In the genomic region with DNA sequence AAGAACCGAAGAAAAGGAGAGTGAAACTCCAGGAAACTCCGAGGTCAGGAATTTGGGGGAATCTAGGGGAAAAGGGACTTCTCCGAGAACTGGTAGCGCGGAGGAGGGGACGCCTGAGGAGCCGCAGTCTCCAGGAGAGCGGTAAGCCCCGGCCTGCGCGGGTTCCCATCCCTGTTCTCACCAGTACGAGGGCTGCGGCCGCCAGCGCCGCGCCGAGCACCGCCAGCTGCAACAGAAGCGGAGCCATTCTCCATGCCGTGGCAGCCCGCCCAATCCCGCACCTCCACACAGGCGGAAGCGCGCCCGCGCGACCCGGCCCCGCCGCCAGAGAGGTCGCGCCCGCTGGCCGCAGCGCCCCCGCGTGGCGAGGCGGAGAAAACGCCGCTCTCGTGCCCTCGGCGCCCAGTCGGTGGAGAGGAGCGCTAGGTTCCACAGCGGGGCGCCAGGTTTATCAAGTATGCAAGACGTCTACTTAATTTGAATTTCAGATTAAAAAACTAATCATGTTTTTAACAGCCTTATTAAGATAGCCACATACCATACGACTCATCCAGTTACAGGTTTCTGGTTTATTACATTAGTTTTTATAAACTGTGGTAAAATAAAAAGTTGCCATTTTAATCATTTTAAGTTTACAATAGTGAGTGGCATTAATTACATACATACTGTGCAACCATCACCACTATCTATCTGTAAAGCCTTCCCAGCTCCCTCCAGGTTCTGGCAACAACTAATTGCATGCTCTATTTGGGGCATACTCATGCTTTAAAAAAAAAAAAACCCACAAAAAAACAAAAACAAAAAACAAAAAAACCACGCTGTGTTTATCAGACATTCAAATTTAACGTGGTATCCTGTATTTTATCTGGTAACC, we compare ENCODE assay signal across 8 cellular contexts. TPM values are rescaled to one million over a fixed set of nuclear protein-coding genes. Genes with fewer than 3 reads are reported as not detected.
DNase-seq lines count a peak whose midpoint lies in the region; ATAC-seq and TF ChIP-seq lines count a peak whose summit lies in the region.

A gene with protein sequence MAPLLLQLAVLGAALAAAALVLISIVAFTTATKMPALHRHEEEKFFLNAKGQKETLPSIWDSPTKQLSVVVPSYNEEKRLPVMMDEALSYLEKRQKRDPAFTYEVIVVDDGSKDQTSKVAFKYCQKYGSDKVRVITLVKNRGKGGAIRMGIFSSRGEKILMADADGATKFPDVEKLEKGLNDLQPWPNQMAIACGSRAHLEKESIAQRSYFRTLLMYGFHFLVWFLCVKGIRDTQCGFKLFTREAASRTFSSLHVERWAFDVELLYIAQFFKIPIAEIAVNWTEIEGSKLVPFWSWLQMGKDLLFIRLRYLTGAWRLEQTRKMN (minus strand): TSS at position 287 of the 874 bp plus-strand sequence. CDS start 40 bp downstream, at position 247.

- no TSS peak for BruUV-seq in Panc1 (replicated peaks; lab: Mats Ljungman, UMichigan)

- intact Hi-C loops in Panc1 (cut with micrococcal nuclease; ENCODE audit: unreplicated experiment): no loop called here

- ATAC-seq in GM21717 (IDR thresholded peaks at IDR 0.05; ENCODE audit: unreplicated experiment) (peak; percentile 57), Panc1 (peak; percentile 89)
- peak; percentile 77 to 83 for ATAC-seq in activated T-cell treated with anti-CD3 and anti-CD28 coated beads, Interleukin-2, amount 50 U/mL, for 4 hours

- DNase-seq in DMS79 (lab: John Stamatoyannopoulos, UW) (peak; percentile 39), KG1 (lab: John Stamatoyannopoulos, UW) (peak; percentile 83), Panc1 (ENCODE audit: low read depth, low spot score) (peak; percentile 41)
- DNase-seq in activated T-cell treated with anti-CD3 and anti-CD28 coated beads, Interleukin-2, amount 50 U/mL, for 4 hours: peak; percentile 86
- peak; percentile 83 to 90 for DNase-seq in stimulated activated CD8-positive, alpha-beta memory T cell treated with anti-CD3 and anti-CD28 coated beads, Interleukin-7, amount 100 ng/mL, for 4 hours (ENCODE audit: low read depth in 2 of 2)

- H3K4me3 ChIP-seq in Panc1 (ENCODE audit: low read depth in 2 of 2, low read length in 2 of 2) (peak within 1 kb of the TSS; percentile 87 to 98), esophagus (ENCODE audit: low read depth in 1 of 2, low read length in 2 of 2) (peak within 1 kb of the TSS; percentile 84 to 93), muscle layer of duodenum (ENCODE audit: low read depth in 1 of 2, low read length in 2 of 2) (peak within 1 kb of the TSS; percentile 91 to 97)

- H3K9me3 ChIP-seq in Panc1 (ENCODE audit: control insufficient read depth, insufficient read depth, low read depth, low read length) (no peaks in the 10 kb centered on the region), esophagus (ENCODE audit: control insufficient read depth in 2 of 2, insufficient read depth in 1 of 2, low read depth in 1 of 2, low read length in 1 of 2) (no peaks in the 10 kb centered on the region), muscle layer of duodenum (ENCODE audit: control insufficient read depth in 1 of 2, low read length in 2 of 2) (no peaks in the 10 kb centered on the region)

- H3K36me3 Mint-ChIP-seq in activated T-cell treated with anti-CD3 and anti-CD28 coated beads, Interleukin-2, amount 50 U/mL, for 4 hours (ENCODE audit: insufficient read depth): peaks cover 24% of the 10 kb centered on the region

- no peaks in the 10 kb centered on the region for H3K27me3 Mint-ChIP-seq in activated T-cell treated with anti-CD3 and anti-CD28 coated beads, Interleukin-2, amount 50 U/mL, for 4 hours (ENCODE audit: low read depth)

- peak; percentile 96 for TF ChIP-seq CTCF in Panc1 (IDR thresholded peaks at IDR 0.05)

- H3K4me3 Mint-ChIP-seq in activated T-cell treated with anti-CD3 and anti-CD28 coated beads, Interleukin-2, amount 50 U/mL, for 4 hours: peak within 1 kb of the TSS; percentile 100

- CTCF ChIA-PET in Panc1 (lab: Charles Lee): interaction anchor here (0.6 to 0.7 kb wide), 3 partner anchors 10 to 1279 kb away, joined by 3 to 6 read pairs (median 5); no protein-coding TSS in a partner anchor

- H3K27ac ChIP-seq in Panc1 (ENCODE audit: low read length): peak within 1 kb of the TSS; percentile 87
- H3K27ac ChIP-seq in esophagus (ENCODE audit: low read depth in 2 of 2, low read length in 1 of 2): peak within 1 kb of the TSS; percentile 100
- H3K27ac ChIP-seq in muscle layer of duodenum (ENCODE audit: low read length): peak within 1 kb of the TSS; percentile 97

- peaks cover 40% of the 10 kb centered on the region for H3K4me1 Mint-ChIP-seq in activated T-cell treated with anti-CD3 and anti-CD28 coated beads, Interleukin-2, amount 50 U/mL, for 4 hours (ENCODE audit: low read depth)

- H3K27me3 ChIP-seq in Panc1 (ENCODE audit: control insufficient read depth, insufficient read depth, low read length): no peaks in the 10 kb centered on the region
- no peaks in the 10 kb centered on the region for H3K27me3 ChIP-seq in esophagus (ENCODE audit: control insufficient read depth in 1 of 2, insufficient read depth in 2 of 2, low read length in 2 of 2)
- no peaks in the 10 kb centered on the region for H3K27me3 ChIP-seq in muscle layer of duodenum (ENCODE audit: low read depth, low read length)

- H3K4me1 ChIP-seq in Panc1 (ENCODE audit: control insufficient read depth, insufficient read depth, low read length) (peaks cover 8% of the 10 kb centered on the region), esophagus (ENCODE audit: control insufficient read depth in 2 of 2, insufficient read depth in 2 of 2, low read length in 1 of 2) (peaks cover 2% of the 10 kb centered on the region in 2 donors), muscle layer of duodenum (ENCODE audit: control insufficient read depth in 1 of 2, insufficient read depth in 2 of 2, low read length in 2 of 2) (peaks cover 4 to 27% of the 10 kb centered on the region in 2 donors)

- H3K36me3 ChIP-seq in Panc1 (ENCODE audit: control insufficient read depth, insufficient read depth, low read length) (peaks cover 15% of the 10 kb centered on the region), esophagus (ENCODE audit: control insufficient read depth in 2 of 2, insufficient read depth in 2 of 2, low read length in 1 of 2) (peaks cover 0 to 4% of the 10 kb centered on the region in 2 donors), muscle layer of duodenum (ENCODE audit: control insufficient read depth in 1 of 2, insufficient read depth in 2 of 2, low read length in 2 of 2) (peaks cover 13 to 27% of the 10 kb centered on the region in 2 donors)

- 0% methylated on average over 35 to 54 of the region's 54 CpGs for WGBS in esophagus, 2 donors

- POLR2A ChIA-PET in Panc1 (lab: Charles Lee): interaction anchor here (0.6 kb wide), 2 partner anchors 171 to 1822 kb away, joined by 4 read pairs; no protein-coding TSS in a partner anchor

- no peaks in the 10 kb centered on the region for H3K9me3 Mint-ChIP-seq in activated T-cell treated with anti-CD3 and anti-CD28 coated beads, Interleukin-2, amount 50 U/mL, for 4 hours

- in situ Hi-C loops in Panc1 (cut with HindIII; ENCODE audit: low pct_unique_long_range_greater_than_20kb, low sequenced_read_pairs): no loop called here

RNA-seq across cellular contexts. Expression of the gene that starts here (rescaled TPM):
- 19.3 TPM for total RNA-seq in Panc1 (2021; ENCODE audit: unreplicated experiment)
- 12.5 TPM for polyA plus RNA-seq in Panc1 (2012; ENCODE audit: insufficient read length)
- total RNA-seq in activated T-cell treated with anti-CD3 and anti-CD28 coated beads, Interleukin-2, amount 50 U/mL, for 4 hours: 10 to 100 TPM; 46.1 to 50.8 (median 49.3) TPM
- 10 to 100 TPM; 17.0 to 26.2 TPM for polyA plus RNA-seq in esophagus

Comparison
In these comparisons a context has a peak if more than half of its experiments do, and no peak if none do; other contexts are left out.
1. Peak in every context shown above with its lines: DNase-seq, ATAC-seq, H3K4me3 ChIP-seq and H3K27ac ChIP-seq.